Comparison of ENCODE assay signal across 36 cellular contexts in the genomic region with DNA sequence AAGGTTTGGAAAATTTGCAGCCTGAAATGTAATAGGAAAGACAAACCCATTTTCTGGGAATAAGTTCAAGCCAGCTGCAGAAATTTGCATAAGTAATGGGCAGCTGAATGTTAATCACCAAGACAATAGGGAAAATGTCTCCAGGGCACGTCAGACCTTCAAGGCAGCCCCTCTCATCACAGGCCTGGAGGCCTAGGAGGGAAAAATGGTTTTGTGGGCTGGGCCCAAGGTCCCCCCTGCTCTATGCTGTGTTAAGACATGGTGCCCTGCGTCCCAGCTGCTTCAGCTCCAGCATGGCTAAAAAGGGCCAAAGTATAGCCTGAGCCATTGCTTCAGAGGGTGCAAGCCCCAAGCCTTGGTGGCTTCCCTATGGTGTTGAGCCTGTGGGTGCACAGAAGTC.
"Had no signal": no experiment of that assay in that cellular context is flagged by ENCODE, and none has a peak within 500 bp of the region (broad histone marks: within the 10 kb centered on the region; RNA-seq: fewer than 3 reads in every experiment).

No MANE protein-coding gene starts in this region.

- H3K4me3 Mint-ChIP-seq: activated B cell treated with CpG ODN at 0.5 μM for 24 hours; activated CD4-positive, alpha-beta memory T cell treated with anti-CD3 and anti-CD28 coated beads for 36 hours; activated CD4-positive, alpha-beta T cell treated with anti-CD3 and anti-CD28 coated beads, Interleukin-2, amount 10 ng/mL, durations not matched to agents 24 days and 14 days; activated CD8-positive, alpha-beta T cell treated with anti-CD3 and anti-CD28 coated beads for 36 hours; activated naive CD4-positive, alpha-beta T cell treated with anti-CD3 and anti-CD28 coated beads for 36 hours; activated naive CD8-positive, alpha-beta T cell treated with anti-CD3 and anti-CD28 coated beads for 36 hours; activated T-cell treated with anti-CD3 and anti-CD28 coated beads, Interleukin-2, amount 50 U/mL, for 4 hours; activated T-cell treated with anti-CD3 and anti-CD28 coated beads, Interleukin-2, amount 50 U/mL, for 72 hours; activated T-helper 1 cell treated with anti-CD3 and anti-CD28 coated beads, Interleukin-12 subunit alpha, Interleukin-12 subunit beta, Interleukin-2, Interleukin-4 antibody, amounts not matched to agents 30 ng/mL and 10 ng/mL and 1 ng/mL, durations not matched to agents 14 hours and 24 hours and 36 hours; activated T-helper 17 cell treated with anti-CD3 and anti-CD28 coated beads, Interleukin-2, amount 50 U/mL, for 72 hours; T-helper 1 cell treated with Interleukin-12 subunit alpha and Interleukin-12 subunit beta and Interleukin-4 antibody, amounts not matched to agents 30 μg/mL and 1 μg/mL, for 36 hours; T-helper 2 cell treated with Interferon-gamma antibody and Interleukin-4, amounts not matched to agents 5 μg/mL and 100 μg/mL, for 36 hours had no signal

- H3K27ac ChIP-seq: adrenal gland, body of pancreas, brain microvascular endothelial cell, breast epithelium, VCaP had no signal

- H3K36me3 ChIP-seq: adrenal gland, breast epithelium had no signal

- H3K27ac Mint-ChIP-seq: activated B cell treated with CpG ODN at 0.5 μM for 24 hours; activated CD4-positive, alpha-beta memory T cell treated with anti-CD3 and anti-CD28 coated beads for 36 hours; activated CD4-positive, alpha-beta T cell treated with anti-CD3 and anti-CD28 coated beads, Interleukin-2, amount 10 ng/mL, durations not matched to agents 24 days and 14 days; activated CD8-positive, alpha-beta T cell treated with anti-CD3 and anti-CD28 coated beads for 36 hours; activated naive CD4-positive, alpha-beta T cell treated with anti-CD3 and anti-CD28 coated beads for 36 hours; activated naive CD4-positive, alpha-beta T cell treated with anti-CD3 and anti-CD28 coated beads, Interleukin-2, amount 50 U/mL, for 72 hours; activated naive CD8-positive, alpha-beta T cell treated with anti-CD3 and anti-CD28 coated beads for 36 hours; activated T-cell treated with anti-CD3 and anti-CD28 coated beads, Interleukin-2, amount 50 U/mL, for 72 hours; activated T-helper 1 cell treated with anti-CD3 and anti-CD28 coated beads, Interleukin-12 subunit alpha, Interleukin-12 subunit beta, Interleukin-2, Interleukin-4 antibody, amounts not matched to agents 30 ng/mL and 10 ng/mL and 1 ng/mL, durations not matched to agents 14 hours and 24 hours and 36 hours; activated T-helper 17 cell treated with anti-CD3 and anti-CD28 coated beads, Interleukin-2, amount 50 U/mL, for 72 hours; T-helper 1 cell treated with Interleukin-12 subunit alpha and Interleukin-12 subunit beta and Interleukin-4 antibody, amounts not matched to agents 30 μg/mL and 1 μg/mL, for 36 hours; T-helper 2 cell treated with Interferon-gamma antibody and Interleukin-4, amounts not matched to agents 5 μg/mL and 100 μg/mL, for 36 hours had no signal

- H3K9me3 Mint-ChIP-seq: activated T-cell treated with anti-CD3 and anti-CD28 coated beads, Interleukin-2, amount 50 U/mL, for 4 hours; activated T-helper 17 cell treated with anti-CD3 and anti-CD28 coated beads, Interleukin-2, amount 50 U/mL, for 72 hours had no signal

- H3K9me3 ChIP-seq: body of pancreas, breast epithelium had no signal

- DNase-seq: activated B cell treated with CpG ODN at 0.5 μM for 24 hours; activated CD4-positive, alpha-beta memory T cell treated with anti-CD3 and anti-CD28 coated beads for 36 hours; activated CD4-positive, alpha-beta T cell treated with anti-CD3 and anti-CD28 coated beads for 4 hours; activated CD4-positive, alpha-beta T cell treated with anti-CD3 and anti-CD28 coated beads, Interleukin-2, amount 10 ng/mL, durations not matched to agents 24 days and 14 days; activated CD4-positive, alpha-beta T cell treated with anti-CD3 and anti-CD28 coated beads, Interleukin-2, amount 50 U/mL, for 1 hour; activated CD4-positive, alpha-beta T cell treated with anti-CD3 and anti-CD28 coated beads, Interleukin-2, amount 50 U/mL, for 4 hours; activated CD4-positive, CD25-positive, alpha-beta regulatory T cell treated with anti-CD3 and anti-CD28 coated beads, Interleukin-2, amount 50 U/mL, for 72 hours; activated CD8-positive, alpha-beta memory T cell treated with anti-CD3 and anti-CD28 coated beads, Interleukin-2, amount 50 U/mL, for 4 hours; activated CD8-positive, alpha-beta T cell treated with anti-CD3 and anti-CD28 coated beads for 36 hours; activated effector memory CD4-positive, alpha-beta T cell treated with anti-CD3 and anti-CD28 coated beads, Interleukin-2, amount 50 U/mL, for 16 hours; activated gamma-delta T cell treated with Interleukin-2 at 50 U/mL for 16 hours; activated naive CD4-positive, alpha-beta T cell; activated naive CD4-positive, alpha-beta T cell treated with anti-CD3 and anti-CD28 coated beads for 36 hours; activated naive CD4-positive, alpha-beta T cell treated with anti-CD3 and anti-CD28 coated beads, Interleukin-2, amount 50 U/mL, for 16 hours; activated naive CD8-positive, alpha-beta T cell treated with anti-CD3 and anti-CD28 coated beads for 36 hours; activated T-cell treated with anti-CD3 and anti-CD28 coated beads for 4 hours; activated T-cell treated with anti-CD3 and anti-CD28 coated beads, Interleukin-2, amount 50 U/mL, for 1 hour; activated T-cell treated with anti-CD3 and anti-CD28 coated beads, Interleukin-2, amount 50 U/mL, for 4 hours; activated T-cell treated with anti-CD3 and anti-CD28 coated beads, Interleukin-2, amount 50 U/mL, for 72 hours; adrenal gland; amniotic stem cell; aorta; body of pancreas; brain microvascular endothelial cell; central memory CD4-positive, alpha-beta T cell; T-helper 2 cell; T-helper 9 cell had no signal

- ATAC-seq: activated CD8-positive, alpha-beta T cell treated with anti-CD3 and anti-CD28 coated beads for 36 hours; activated naive CD4-positive, alpha-beta T cell treated with anti-CD3 and anti-CD28 coated beads, Interleukin-2, amount 50 U/mL, for 72 hours; activated T-cell treated with anti-CD3 and anti-CD28 coated beads, Interleukin-2, amount 50 U/mL, for 4 hours; activated T-cell treated with anti-CD3 and anti-CD28 coated beads, Interleukin-2, amount 50 U/mL, for 72 hours; activated T-helper 17 cell treated with anti-CD3 and anti-CD28 coated beads, Interleukin-2, amount 50 U/mL, for 72 hours; body of pancreas had no signal

- H3K4me1 ChIP-seq: adrenal gland, body of pancreas, breast epithelium had no signal

- H3K4me3 ChIP-seq: adrenal gland, body of pancreas, breast epithelium had no signal

- FAIRE-seq: astrocyte, TTC549 had no signal

- H3K4me1 Mint-ChIP-seq: activated T-helper 17 cell treated with anti-CD3 and anti-CD28 coated beads, Interleukin-2, amount 50 U/mL, for 72 hours had no signal

- H3K27me3 Mint-ChIP-seq: activated B cell treated with CpG ODN at 0.5 μM for 24 hours; activated CD4-positive, alpha-beta memory T cell treated with anti-CD3 and anti-CD28 coated beads for 36 hours; activated CD4-positive, alpha-beta T cell treated with anti-CD3 and anti-CD28 coated beads, Interleukin-2, amount 10 ng/mL, durations not matched to agents 24 days and 14 days; activated CD8-positive, alpha-beta T cell treated with anti-CD3 and anti-CD28 coated beads for 36 hours; activated naive CD8-positive, alpha-beta T cell treated with anti-CD3 and anti-CD28 coated beads for 36 hours; activated T-helper 17 cell treated with anti-CD3 and anti-CD28 coated beads, Interleukin-2, amount 50 U/mL, for 72 hours had no signal
